Comparison of ENCODE assay signal across 2 cellular contexts in the genomic region with DNA sequence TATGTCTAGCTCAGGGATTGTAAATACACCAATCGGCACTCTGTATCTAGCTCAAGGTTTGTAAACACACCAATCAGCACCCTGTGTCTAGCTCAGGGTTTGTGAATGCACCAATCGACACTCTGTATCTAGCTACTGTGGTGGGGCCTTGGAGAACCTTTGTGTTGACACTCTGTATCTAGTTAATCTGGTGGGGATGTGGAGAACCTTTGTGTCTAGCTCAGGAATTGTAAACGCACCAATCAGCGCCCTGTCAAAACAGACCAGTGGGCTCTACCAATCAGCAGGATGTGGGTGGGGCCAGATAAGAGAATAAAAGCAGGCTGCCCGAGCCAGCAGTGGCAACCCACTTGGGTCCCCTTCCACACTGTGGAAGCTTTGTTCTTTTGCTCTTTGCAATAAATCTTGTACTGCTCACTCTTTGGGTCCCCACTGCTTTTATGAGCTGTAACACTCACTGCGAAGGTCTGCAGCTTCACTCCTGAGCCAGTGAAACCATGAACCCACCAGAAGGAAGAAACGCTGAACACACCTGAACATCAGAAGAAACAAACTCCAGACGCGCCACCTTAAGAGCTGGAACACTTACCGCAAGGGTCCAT.
A peak's percentile ranks its signal among the peaks of the same experiment; 100 is the strongest.
TF ChIP-seq lines count a peak whose summit lies in the region.

No MANE protein-coding gene starts in this region.

TF ChIP-seq in HCT116, 20 proteins besides CTCF, POLR2A, EP300 and RAD21:
- peak; percentile 45; the same call in 1 of the 2 replicates for TF ChIP-seq SP1 (IDR thresholded peaks at IDR 0.05; ENCODE audit: low read depth)

TF ChIP-seq in K562, 482 proteins besides CTCF, POLR2A, EP300 and RAD21:
- TF ChIP-seq ASH1L (IDR thresholded peaks at IDR 0.05; ENCODE audit: borderline replicate concordance, low read depth, partially characterized antibody), result peak; percentile 70
- TF ChIP-seq NFYB (IDR thresholded peaks at IDR 0.05; ENCODE audit: extremely low read depth, insufficient read length), result peak; percentile 46
- TF ChIP-seq SUPT5H (IDR thresholded peaks at IDR 0.05), result 0 out of 2 replicates have a peak, but pooled peaks have one; percentile 24
